In the genomic region with DNA sequence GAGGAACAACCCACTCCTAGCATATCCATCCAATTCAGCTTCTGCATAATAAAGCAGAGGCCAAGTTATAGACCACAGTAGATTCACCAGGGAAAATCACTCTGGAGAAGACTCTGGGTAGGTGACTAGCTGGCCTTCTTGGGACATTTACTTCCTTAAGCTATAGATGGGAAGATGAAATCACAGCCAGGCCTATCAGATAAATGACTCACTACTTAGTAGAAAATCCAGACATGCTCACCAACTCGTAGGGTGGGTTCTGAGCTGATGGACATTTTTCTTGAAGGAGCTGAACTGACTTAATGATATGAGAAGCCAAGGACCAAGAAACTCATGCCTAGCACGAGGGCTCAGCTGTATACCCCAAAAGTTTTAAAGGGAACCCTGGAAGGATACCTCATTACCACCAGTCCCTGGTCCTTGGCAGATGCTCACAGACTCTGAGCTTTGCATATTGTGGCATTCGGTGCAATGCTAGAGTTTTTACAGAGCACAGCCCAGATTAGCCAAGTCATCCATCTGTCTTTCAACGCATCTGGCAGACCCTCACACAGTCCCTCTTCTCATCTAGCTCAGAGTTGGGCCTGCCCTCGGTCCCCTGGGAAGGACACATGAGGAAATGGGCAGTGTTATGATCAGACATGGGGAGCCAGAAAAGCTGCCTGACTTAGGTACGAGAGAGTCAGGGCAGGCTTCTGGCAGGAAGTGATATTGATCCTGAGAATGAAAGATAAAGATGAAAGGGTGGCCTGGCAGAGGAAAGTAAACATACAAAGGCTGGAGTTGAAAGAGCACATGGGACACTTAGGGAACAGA, we compare ENCODE assay signal across 1 cellular context.
TF ChIP-seq lines count a peak whose summit lies in the region.

No MANE protein-coding gene starts in this region.

TF ChIP-seq in HepG2, 621 proteins besides CTCF, POLR2A, EP300 and RAD21 (continued from another document and continues in another):
- peak; percentile 56; the same call in 1 of the 2 replicates for TF ChIP-seq KMT2A (CRISPR knock-in tag; IDR thresholded peaks at IDR 0.05)
- TF ChIP-seq ZNF260 (CRISPR knock-in tag; IDR thresholded peaks at IDR 0.05; ENCODE audit: borderline replicate concordance, low read depth) = no peak
- no peak for TF ChIP-seq REXO4 (CRISPR knock-in tag; IDR thresholded peaks at IDR 0.05; ENCODE audit: borderline replicate concordance)
- peak; percentile 85; the same call in 1 of the 2 replicates for TF ChIP-seq ZBTB37 (CRISPR knock-in tag; IDR thresholded peaks at IDR 0.05)
- TF ChIP-seq RXRB (CRISPR knock-in tag; IDR thresholded peaks at IDR 0.05; ENCODE audit: borderline replicate concordance) = peak; percentile 96
- TF ChIP-seq ETS1 (CRISPR knock-in tag; IDR thresholded peaks at IDR 0.05) = no peak
- no peak for TF ChIP-seq IKZF1 (IDR thresholded peaks at IDR 0.05)
- TF ChIP-seq ELF4 (CRISPR knock-in tag; IDR thresholded peaks at IDR 0.05; ENCODE audit: borderline replicate concordance) = no peak
- peak; percentile 79; the same call in 1 of the 2 replicates for TF ChIP-seq MXD4 (CRISPR knock-in tag; IDR thresholded peaks at IDR 0.05)
- TF ChIP-seq, protein P1, sequence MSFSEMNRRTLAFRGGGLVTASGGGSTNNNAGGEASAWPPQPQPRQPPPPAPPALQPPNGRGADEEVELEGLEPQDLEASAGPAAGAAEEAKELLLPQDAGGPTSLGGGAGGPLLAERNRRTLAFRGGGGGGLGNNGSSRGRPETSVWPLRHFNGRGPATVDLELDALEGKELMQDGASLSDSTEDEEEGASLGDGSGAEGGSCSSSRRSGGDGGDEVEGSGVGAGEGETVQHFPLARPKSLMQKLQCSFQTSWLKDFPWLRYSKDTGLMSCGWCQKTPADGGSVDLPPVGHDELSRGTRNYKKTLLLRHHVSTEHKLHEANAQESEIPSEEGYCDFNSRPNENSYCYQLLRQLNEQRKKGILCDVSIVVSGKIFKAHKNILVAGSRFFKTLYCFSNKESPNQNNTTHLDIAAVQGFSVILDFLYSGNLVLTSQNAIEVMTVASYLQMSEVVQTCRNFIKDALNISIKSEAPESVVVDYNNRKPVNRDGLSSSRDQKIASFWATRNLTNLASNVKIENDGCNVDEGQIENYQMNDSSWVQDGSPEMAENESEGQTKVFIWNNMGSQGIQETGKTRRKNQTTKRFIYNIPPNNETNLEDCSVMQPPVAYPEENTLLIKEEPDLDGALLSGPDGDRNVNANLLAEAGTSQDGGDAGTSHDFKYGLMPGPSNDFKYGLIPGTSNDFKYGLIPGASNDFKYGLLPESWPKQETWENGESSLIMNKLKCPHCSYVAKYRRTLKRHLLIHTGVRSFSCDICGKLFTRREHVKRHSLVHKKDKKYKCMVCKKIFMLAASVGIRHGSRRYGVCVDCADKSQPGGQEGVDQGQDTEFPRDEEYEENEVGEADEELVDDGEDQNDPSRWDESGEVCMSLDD (CRISPR knock-in tag; IDR thresholded peaks at IDR 0.05; ENCODE audit: borderline replicate concordance) = peak; percentile 67; the same call in 1 of the 2 replicates
- TF ChIP-seq ATM (IDR thresholded peaks at IDR 0.05; ENCODE audit: borderline replicate concordance) = no peak
- TF ChIP-seq TCF12 (IDR thresholded peaks at IDR 0.05) = no peak
- 0 out of 2 replicates have a peak, but pooled peaks have one; percentile 70 for TF ChIP-seq TCF12 (CRISPR knock-in tag; IDR thresholded peaks at IDR 0.05)
- no peak for TF ChIP-seq SUZ12 (IDR thresholded peaks at IDR 0.05; ENCODE audit: low read depth, low read length)
- TF ChIP-seq, protein P2, sequence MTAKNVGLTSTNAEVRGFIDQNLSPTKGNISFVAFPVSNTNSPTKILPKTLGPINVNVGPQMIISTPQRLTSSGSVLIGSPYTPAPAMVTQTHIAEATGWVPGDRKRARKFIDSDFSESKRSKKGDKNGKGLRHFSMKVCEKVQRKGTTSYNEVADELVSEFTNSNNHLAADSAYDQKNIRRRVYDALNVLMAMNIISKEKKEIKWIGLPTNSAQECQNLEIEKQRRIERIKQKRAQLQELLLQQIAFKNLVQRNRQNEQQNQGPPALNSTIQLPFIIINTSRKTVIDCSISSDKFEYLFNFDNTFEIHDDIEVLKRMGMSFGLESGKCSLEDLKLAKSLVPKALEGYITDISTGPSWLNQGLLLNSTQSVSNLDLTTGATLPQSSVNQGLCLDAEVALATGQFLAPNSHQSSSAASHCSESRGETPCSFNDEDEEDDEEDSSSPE (CRISPR knock-in tag; IDR thresholded peaks at IDR 0.05) = peak; percentile 55; the same call in 1 of the 2 replicates
- peak; percentile 87 for TF ChIP-seq ZMYM3 (CRISPR knock-in tag; IDR thresholded peaks at IDR 0.05)
- TF ChIP-seq, protein P3, sequence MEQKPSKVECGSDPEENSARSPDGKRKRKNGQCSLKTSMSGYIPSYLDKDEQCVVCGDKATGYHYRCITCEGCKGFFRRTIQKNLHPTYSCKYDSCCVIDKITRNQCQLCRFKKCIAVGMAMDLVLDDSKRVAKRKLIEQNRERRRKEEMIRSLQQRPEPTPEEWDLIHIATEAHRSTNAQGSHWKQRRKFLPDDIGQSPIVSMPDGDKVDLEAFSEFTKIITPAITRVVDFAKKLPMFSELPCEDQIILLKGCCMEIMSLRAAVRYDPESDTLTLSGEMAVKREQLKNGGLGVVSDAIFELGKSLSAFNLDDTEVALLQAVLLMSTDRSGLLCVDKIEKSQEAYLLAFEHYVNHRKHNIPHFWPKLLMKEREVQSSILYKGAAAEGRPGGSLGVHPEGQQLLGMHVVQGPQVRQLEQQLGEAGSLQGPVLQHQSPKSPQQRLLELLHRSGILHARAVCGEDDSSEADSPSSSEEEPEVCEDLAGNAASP (CRISPR knock-in tag; IDR thresholded peaks at IDR 0.05; ENCODE audit: borderline replicate concordance) = peak; percentile 92
- no peak for TF ChIP-seq TP53 (CRISPR knock-in tag; conservative IDR thresholded peaks at IDR 0.05)
- no peak for TF ChIP-seq KLF12 (CRISPR knock-in tag; IDR thresholded peaks at IDR 0.05; ENCODE audit: borderline replicate concordance)
- peak; percentile 96 for TF ChIP-seq ZGPAT (CRISPR knock-in tag; IDR thresholded peaks at IDR 0.05)
- TF ChIP-seq IKZF4 (CRISPR knock-in tag; IDR thresholded peaks at IDR 0.05; ENCODE audit: borderline replicate concordance, low read depth, not compliant biosample characterization) = no peak
- peak; percentile 80; the same call in 1 of the 2 replicates for TF ChIP-seq TARDBP (CRISPR knock-in tag; IDR thresholded peaks at IDR 0.05)
- TF ChIP-seq ISL2 (CRISPR knock-in tag; IDR thresholded peaks at IDR 0.05) = peak; percentile 98
- TF ChIP-seq GLMP (CRISPR knock-in tag; IDR thresholded peaks at IDR 0.05; ENCODE audit: borderline replicate concordance) = no peak
- 0 out of 2 replicates have a peak, but pooled peaks have one; percentile 30 for TF ChIP-seq ETV6 (CRISPR knock-in tag; conservative IDR thresholded peaks at IDR 0.05)
- no peak for TF ChIP-seq ZNF740 (CRISPR knock-in tag; IDR thresholded peaks at IDR 0.05)
- TF ChIP-seq POGZ (CRISPR knock-in tag; IDR thresholded peaks at IDR 0.05) = peak; percentile 88
- TF ChIP-seq, protein P4, sequence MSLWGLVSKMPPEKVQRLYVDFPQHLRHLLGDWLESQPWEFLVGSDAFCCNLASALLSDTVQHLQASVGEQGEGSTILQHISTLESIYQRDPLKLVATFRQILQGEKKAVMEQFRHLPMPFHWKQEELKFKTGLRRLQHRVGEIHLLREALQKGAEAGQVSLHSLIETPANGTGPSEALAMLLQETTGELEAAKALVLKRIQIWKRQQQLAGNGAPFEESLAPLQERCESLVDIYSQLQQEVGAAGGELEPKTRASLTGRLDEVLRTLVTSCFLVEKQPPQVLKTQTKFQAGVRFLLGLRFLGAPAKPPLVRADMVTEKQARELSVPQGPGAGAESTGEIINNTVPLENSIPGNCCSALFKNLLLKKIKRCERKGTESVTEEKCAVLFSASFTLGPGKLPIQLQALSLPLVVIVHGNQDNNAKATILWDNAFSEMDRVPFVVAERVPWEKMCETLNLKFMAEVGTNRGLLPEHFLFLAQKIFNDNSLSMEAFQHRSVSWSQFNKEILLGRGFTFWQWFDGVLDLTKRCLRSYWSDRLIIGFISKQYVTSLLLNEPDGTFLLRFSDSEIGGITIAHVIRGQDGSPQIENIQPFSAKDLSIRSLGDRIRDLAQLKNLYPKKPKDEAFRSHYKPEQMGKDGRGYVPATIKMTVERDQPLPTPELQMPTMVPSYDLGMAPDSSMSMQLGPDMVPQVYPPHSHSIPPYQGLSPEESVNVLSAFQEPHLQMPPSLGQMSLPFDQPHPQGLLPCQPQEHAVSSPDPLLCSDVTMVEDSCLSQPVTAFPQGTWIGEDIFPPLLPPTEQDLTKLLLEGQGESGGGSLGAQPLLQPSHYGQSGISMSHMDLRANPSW (CRISPR knock-in tag; IDR thresholded peaks at IDR 0.05; ENCODE audit: borderline replicate concordance) = no peak
- no peak for TF ChIP-seq ZNF883 (CRISPR knock-in tag; IDR thresholded peaks at IDR 0.05; ENCODE audit: not compliant biosample characterization)
- TF ChIP-seq DMAP1 (CRISPR knock-in tag; IDR thresholded peaks at IDR 0.05) = peak; percentile 70
- TF ChIP-seq HMG20B (CRISPR knock-in tag; conservative IDR thresholded peaks at IDR 0.05) = peak; percentile 83; the same call in 1 of the 2 replicates
- TF ChIP-seq MTF1 (CRISPR knock-in tag; IDR thresholded peaks at IDR 0.05) = no peak
- TF ChIP-seq, protein P5, sequence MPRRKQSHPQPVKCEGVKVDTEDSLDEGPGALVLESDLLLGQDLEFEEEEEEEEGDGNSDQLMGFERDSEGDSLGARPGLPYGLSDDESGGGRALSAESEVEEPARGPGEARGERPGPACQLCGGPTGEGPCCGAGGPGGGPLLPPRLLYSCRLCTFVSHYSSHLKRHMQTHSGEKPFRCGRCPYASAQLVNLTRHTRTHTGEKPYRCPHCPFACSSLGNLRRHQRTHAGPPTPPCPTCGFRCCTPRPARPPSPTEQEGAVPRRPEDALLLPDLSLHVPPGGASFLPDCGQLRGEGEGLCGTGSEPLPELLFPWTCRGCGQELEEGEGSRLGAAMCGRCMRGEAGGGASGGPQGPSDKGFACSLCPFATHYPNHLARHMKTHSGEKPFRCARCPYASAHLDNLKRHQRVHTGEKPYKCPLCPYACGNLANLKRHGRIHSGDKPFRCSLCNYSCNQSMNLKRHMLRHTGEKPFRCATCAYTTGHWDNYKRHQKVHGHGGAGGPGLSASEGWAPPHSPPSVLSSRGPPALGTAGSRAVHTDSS (CRISPR knock-in tag; conservative IDR thresholded peaks at IDR 0.05) = no peak
- peak; percentile 89 for TF ChIP-seq ZBTB7B (CRISPR knock-in tag; IDR thresholded peaks at IDR 0.05)
- 0 out of 2 replicates have a peak, but pooled peaks have one; percentile 61 for TF ChIP-seq GTF3A (CRISPR knock-in tag; conservative IDR thresholded peaks at IDR 0.05)
- 0 out of 2 replicates have a peak, but pooled peaks have one; percentile 24 for TF ChIP-seq ATF6 (CRISPR knock-in tag; conservative IDR thresholded peaks at IDR 0.05)
- TF ChIP-seq ZNF652 (CRISPR knock-in tag; IDR thresholded peaks at IDR 0.05; ENCODE audit: borderline replicate concordance, low read depth) = peak; percentile 74; the same call in 1 of the 2 replicates
- TF ChIP-seq ZNF543 (CRISPR knock-in tag; IDR thresholded peaks at IDR 0.05) = peak; percentile 71; the same call in 1 of the 2 replicates
